In the genomic region with DNA sequence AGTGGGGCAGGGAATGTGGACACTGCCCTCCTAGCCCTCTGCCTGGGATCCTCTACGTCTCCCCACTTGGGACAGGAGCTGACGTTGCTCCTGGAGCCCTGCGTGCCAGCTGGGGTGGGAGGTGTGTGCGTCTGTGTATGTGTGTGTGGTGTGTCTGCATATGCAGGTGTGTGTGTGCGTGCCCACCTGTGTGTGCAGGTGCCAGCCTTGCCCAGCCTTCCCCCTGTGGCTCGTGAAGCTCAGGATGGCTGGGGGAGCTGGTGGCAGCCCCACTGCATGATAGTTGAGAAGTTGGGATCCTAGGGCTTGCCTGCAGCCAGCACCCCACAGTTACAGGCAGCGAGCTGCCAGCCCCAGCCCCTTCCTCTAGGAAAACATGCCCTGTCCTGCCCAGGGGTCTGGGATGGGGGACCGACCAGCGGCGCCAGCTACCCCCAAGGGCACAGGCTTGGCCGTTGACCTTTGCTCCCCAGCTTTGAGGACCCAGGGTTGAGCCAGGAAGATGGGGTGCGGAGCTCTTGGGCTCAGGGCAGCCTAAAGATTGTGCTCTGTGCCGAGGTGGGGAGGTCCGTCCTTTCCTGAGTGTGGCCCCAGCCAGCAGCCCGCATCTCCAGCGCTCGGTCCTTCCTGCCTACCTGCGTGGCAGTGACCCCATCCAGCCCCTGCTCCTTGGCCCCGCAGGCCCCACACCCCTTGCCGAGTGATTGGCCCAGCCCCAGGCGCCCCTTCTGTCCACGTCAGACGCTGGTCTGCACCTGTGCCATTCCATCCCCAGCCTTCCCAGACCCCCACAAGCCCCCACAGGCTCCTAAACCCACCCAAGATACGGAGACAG, we compare ENCODE assay signal across 21 cellular contexts. TPM values are rescaled to one million over a fixed set of nuclear protein-coding genes. Genes with fewer than 3 reads are reported as not detected.
DNase-seq lines count a peak whose midpoint lies in the region; ATAC-seq, FAIRE-seq and TF ChIP-seq lines count a peak whose summit lies in the region.
"Had no signal": no experiment of that assay in that cellular context is flagged by ENCODE, and none has a peak within 500 bp of the region (broad histone marks: within the 10 kb centered on the region; RNA-seq: fewer than 3 reads in every experiment).

No MANE protein-coding gene starts in this region.

- ATAC-seq in left lobe of liver, result no peak

- FAIRE-seq in kidney (lab: Jason Lieb, UNC), result no peak
- FAIRE-seq: A204.1, GM12891, GM18507, H54 had no signal

- H3K36me3 ChIP-seq in BLaER1 (no peaks in the 10 kb centered on the region), WERI-Rb-1 (no peaks in the 10 kb centered on the region; the same call in 1 of the 2 replicates), kidney (ENCODE audit: control insufficient read depth in 1 of 2, insufficient read depth in 2 of 2, low read length in 2 of 2) (no peaks in the 10 kb centered on the region)

- H3K27me3 ChIP-seq in BLaER1 (peaks cover 25% of the 10 kb centered on the region), WERI-Rb-1 (ENCODE audit: insufficient read depth, low read depth, severe bottlenecking) (no peaks in the 10 kb centered on the region)

- no peaks in the 10 kb centered on the region for H3K27me3 Mint-ChIP-seq in activated CD4-positive, alpha-beta T cell treated with anti-CD3 and anti-CD28 coated beads, Interleukin-2, amount 10 ng/mL, durations not matched to agents 24 days and 14 days

- no peak overlapping the region for H3K4me3 Mint-ChIP-seq in activated CD4-positive, alpha-beta T cell treated with anti-CD3 and anti-CD28 coated beads, Interleukin-2, amount 10 ng/mL, durations not matched to agents 24 days and 14 days
- H3K4me3 Mint-ChIP-seq: B cell; CD4-positive, alpha-beta memory T cell had no signal

- H3K36me3 Mint-ChIP-seq in activated CD4-positive, alpha-beta T cell treated with anti-CD3 and anti-CD28 coated beads, Interleukin-2, amount 10 ng/mL, durations not matched to agents 24 days and 14 days (ENCODE audit: low read depth), result no peaks in the 10 kb centered on the region
- H3K36me3 Mint-ChIP-seq: CD4-positive, alpha-beta memory T cell had no signal

- TF ChIP-seq CTCF in WERI-Rb-1 (IDR thresholded peaks at IDR 0.05; ENCODE audit: low read depth, low read length), result no peak
- TF ChIP-seq CTCF in kidney (IDR thresholded peaks at IDR 0.05; ENCODE audit: borderline replicate concordance, extremely low read depth, insufficient read depth), result no peak

- H3K9me3 ChIP-seq in BLaER1 (no peaks in the 10 kb centered on the region), WERI-Rb-1 (ENCODE audit: severe bottlenecking) (no peaks in the 10 kb centered on the region), kidney (ENCODE audit: control insufficient read depth in 1 of 2, low read length in 2 of 2) (no peaks in the 10 kb centered on the region)

- H4K20me1 ChIP-seq in BLaER1, result peaks cover 60% of the 10 kb centered on the region

- peak overlapping the region; percentile 81 for H3K4me2 ChIP-seq in BLaER1

- no peak overlapping the region for H3K27ac Mint-ChIP-seq in activated CD4-positive, alpha-beta T cell treated with anti-CD3 and anti-CD28 coated beads, Interleukin-2, amount 10 ng/mL, durations not matched to agents 24 days and 14 days
- H3K27ac Mint-ChIP-seq: B cell; CD4-positive, alpha-beta memory T cell had no signal

- H3K4me3 ChIP-seq in BLaER1 (no peak overlapping the region), WERI-Rb-1 (ENCODE audit: low read depth, low read length) (no peak overlapping the region), kidney (ENCODE audit: low read length in 2 of 2) (no peak overlapping the region)

- H3K9ac ChIP-seq in BLaER1, result no peak overlapping the region
- no peak overlapping the region for H3K9ac ChIP-seq in kidney (ENCODE audit: low read length in 2 of 2)

- H3K4me1 ChIP-seq in BLaER1 (peaks cover 47% of the 10 kb centered on the region), kidney (ENCODE audit: control insufficient read depth in 1 of 2, insufficient read depth in 1 of 2, low read depth in 1 of 2, low read length in 2 of 2) (no peaks in the 10 kb centered on the region)

- DNase-seq in 8988T (peak; percentile 33), WERI-Rb-1 (no peak), kidney (peak; percentile 32), left lobe of liver (ENCODE audit: low spot score) (no peak)
- no peak for DNase-seq in activated CD4-positive, alpha-beta T cell treated with anti-CD3 and anti-CD28 coated beads, Interleukin-2, amount 10 ng/mL, durations not matched to agents 24 days and 14 days
- DNase-seq in activated CD8-positive, alpha-beta memory T cell treated with anti-CD3 and anti-CD28 coated beads, Interleukin-2, amount 50 U/mL, for 48 hours, result no peak
- DNase-seq: C1 segment of cervical spinal cord, Calu3, COR-L47, DMS53, DMS79 treated with DMSO at 0.1 percent for 48 hours, GF-D8, GOT3, HCEC 1CT had no signal

- H3K9me3 Mint-ChIP-seq in activated CD4-positive, alpha-beta T cell treated with anti-CD3 and anti-CD28 coated beads, Interleukin-2, amount 10 ng/mL, durations not matched to agents 24 days and 14 days, result no peaks in the 10 kb centered on the region
- H3K9me3 Mint-ChIP-seq: CD4-positive, alpha-beta memory T cell had no signal

- no peaks in the 10 kb centered on the region for H3K4me1 Mint-ChIP-seq in activated CD4-positive, alpha-beta T cell treated with anti-CD3 and anti-CD28 coated beads, Interleukin-2, amount 10 ng/mL, durations not matched to agents 24 days and 14 days
- H3K4me1 Mint-ChIP-seq: B cell had no signal

- H3K27ac ChIP-seq in BLaER1 (no peak overlapping the region), WERI-Rb-1 (peak overlapping the region; percentile 82), kidney (ENCODE audit: low read depth in 2 of 2, low read length in 2 of 2) (no peak overlapping the region)

- intact Hi-C loops in kidney (cut with DNase I), result no loop called here
- intact Hi-C loops in activated CD4-positive, alpha-beta T cell treated with anti-CD3 and anti-CD28 coated beads, Interleukin-2, amount 10 ng/mL, durations not matched to agents 24 days and 14 days (cut with micrococcal nuclease), result no loop called here

RNA-seq across cellular contexts. Expression of a gene that starts 15.7 kb away (rescaled TPM):
- total RNA-seq in kidney (1.2 TPM), left lobe of liver (0.18 TPM)
- polyA plus RNA-seq in kidney (ENCODE audit: insufficient read depth, low read depth, low replicate concordance), result 0.43 TPM
- total RNA-seq in activated CD4-positive, alpha-beta T cell treated with anti-CD3 and anti-CD28 coated beads, Interleukin-2, amount 10 ng/mL, durations not matched to agents 24 days and 14 days, result 0.84 and 0.97 TPM in 2 replicates

Comparison
In these comparisons a context has a peak if more than half of its experiments do, and no peak if none do; other contexts are left out.
1. DNase-seq: peak in 8988T (single experiment) and kidney (single experiment); none in WERI-Rb-1 (single experiment), activated CD4-positive, alpha-beta T cell treated with anti-CD3 and anti-CD28 coated beads, Interleukin-2, amount 10 ng/mL, durations not matched to agents 24 days and 14 days (single experiment), left lobe of liver (single experiment) and activated CD8-positive, alpha-beta memory T cell treated with anti-CD3 and anti-CD28 coated beads, Interleukin-2, amount 50 U/mL, for 48 hours (single experiment).